ENCODE assay signal across 1 cellular context in genomic region chr3:55487376-55488241, GRCh38.
TF ChIP-seq lines count a peak whose summit lies in the region.

No MANE protein-coding gene starts in this region.

TF ChIP-seq in SK-N-SH, 30 proteins besides CTCF, POLR2A, EP300 and RAD21 (continued from another document):
- no peak for TF ChIP-seq USF2 (IDR thresholded peaks at IDR 0.05; ENCODE audit: borderline replicate concordance, low read depth, low read length)
- no peak for TF ChIP-seq FOXM1 (IDR thresholded peaks at IDR 0.05; ENCODE audit: low read depth)
- TF ChIP-seq SIN3A (IDR thresholded peaks at IDR 0.05; ENCODE audit: borderline replicate concordance, low read depth, low read length), result peak; percentile 28; the same call in 1 of the 2 replicates
- peak; percentile 50; the same call in 1 of the 2 replicates for TF ChIP-seq TAF1 (IDR thresholded peaks at IDR 0.05; ENCODE audit: borderline replicate concordance, low read depth, low read length)
- 0 out of 2 replicates have a peak, but pooled peaks have one; percentile 28 for TF ChIP-seq MAX (IDR thresholded peaks at IDR 0.05; ENCODE audit: low read depth)
- TF ChIP-seq USF1 (IDR thresholded peaks at IDR 0.05; ENCODE audit: borderline replicate concordance, low read depth), result no peak
- no peak for TF ChIP-seq TEAD4 (IDR thresholded peaks at IDR 0.05; ENCODE audit: borderline replicate concordance, insufficient read depth)
- 0 out of 2 replicates have a peak, but pooled peaks have one; percentile 42 for TF ChIP-seq YY1 (IDR thresholded peaks at IDR 0.05; ENCODE audit: low read depth)
- TF ChIP-seq MEF2A (IDR thresholded peaks at IDR 0.05; ENCODE audit: borderline replicate concordance, low read depth), result no peak
